In genomic region chrX:15254852-15255251, GRCh38 we compare ENCODE assay signal across 24 cellular contexts. TPM values are rescaled to one million over a fixed set of nuclear protein-coding genes. Genes with fewer than 3 reads are reported as not detected.
DNase-seq lines count a peak whose midpoint lies in the region; ATAC-seq, FAIRE-seq and TF ChIP-seq lines count a peak whose summit lies in the region.
"Had no signal": no experiment of that assay in that cellular context is flagged by ENCODE, and none has a peak within 500 bp of the region (broad histone marks: within the 10 kb centered on the region; RNA-seq: fewer than 3 reads in every experiment).

No MANE protein-coding gene starts in this region.

- no peak for TF ChIP-seq CTCF in HepG2 (CRISPR knock-in tag; IDR thresholded peaks at IDR 0.05)
- no peak for TF ChIP-seq CTCF in right lobe of liver (IDR thresholded peaks at IDR 0.05)
- no peak for TF ChIP-seq CTCF in PC-3 (conservative IDR thresholded peaks at IDR 0.05; ENCODE audit: low read depth, low read length)
- TF ChIP-seq CTCF in transverse colon (IDR thresholded peaks at IDR 0.05), result no peak

- no peaks in the 10 kb centered on the region for H3K9me3 Mint-ChIP-seq in stimulated activated effector memory CD8-positive, alpha-beta T cell treated with anti-CD3 and anti-CD28 coated beads, Interleukin-12 subunit alpha, Interleukin-12 subunit beta, amount 100 ng/mL, for 72 hours
- H3K9me3 Mint-ChIP-seq: CD4-positive, alpha-beta T cell; CD8-positive, alpha-beta memory T cell; GM23338; HFFc6 had no signal

- CTCF ChIA-PET in HepG2 (lab: Yijun Ruan, JAX; ENCODE audit: low intra/inter-chr PET ratio, low total read pairs), result no interaction called here
- CTCF ChIA-PET in PC-3 (lab: Charles Lee), result no interaction called here

- TF ChIP-seq EP300 in HepG2 (IDR thresholded peaks at IDR 0.05; ENCODE audit: low read depth in 2 of 2, low read length in 2 of 2) (no peak), HepG2 (CRISPR knock-in tag; IDR thresholded peaks at IDR 0.05; ENCODE audit: borderline replicate concordance) (no peak), transverse colon (IDR thresholded peaks at IDR 0.05; ENCODE audit: low read depth) (no peak)

- no peak for TF ChIP-seq RAD21 in HepG2 (CRISPR knock-in tag; IDR thresholded peaks at IDR 0.05)

- FAIRE-seq in HepG2 (lab: Jason Lieb, UNC), result no peak
- FAIRE-seq: A204.1, D721Med, GM12878 had no signal

- H3K79me2 ChIP-seq in HepG2 (ENCODE audit: insufficient read depth, low read length) (no peaks in the 10 kb centered on the region), PC-3 (ENCODE audit: low read length) (no peaks in the 10 kb centered on the region)

- H3K36me3 Mint-ChIP-seq in stimulated activated effector memory CD8-positive, alpha-beta T cell treated with anti-CD3 and anti-CD28 coated beads, Interleukin-12 subunit alpha, Interleukin-12 subunit beta, amount 100 ng/mL, for 72 hours, result no peaks in the 10 kb centered on the region
- H3K36me3 Mint-ChIP-seq: CD8-positive, alpha-beta memory T cell had no signal

- in situ Hi-C loops in HepG2 (cut with HindIII; ENCODE audit: extremely low pct_ligation_motif_present, low pct_unique_long_range_greater_than_20kb) (no loop called here), transverse colon (cut with MboI; ENCODE audit: low pct_ligation_motif_present in 1 of 4, low pct_unique_long_range_greater_than_20kb in 1 of 4, low sequenced_read_pairs in 3 of 4) (no loop called here)

- intact Hi-C loops in HepG2 (cut with micrococcal nuclease; ENCODE audit: unreplicated experiment) (no loop called here), right lobe of liver (cut with DNase I) (no loop called here), PC-3 (cut with micrococcal nuclease) (no loop called here), transverse colon (cut with DNase I; ENCODE audit: low total_unique reads) (no loop called here)

- H3K27me3 ChIP-seq in HepG2 (ENCODE audit: control insufficient read depth in 1 of 2, insufficient read depth in 2 of 2, low read length in 2 of 2) (no peaks in the 10 kb centered on the region), right lobe of liver (no peaks in the 10 kb centered on the region), PC-3 (ENCODE audit: low read length) (no peaks in the 10 kb centered on the region), transverse colon (no peaks in the 10 kb centered on the region)
- H3K27me3 ChIP-seq: BE2C had no signal

- no peak overlapping the region for H3K27ac ChIP-seq in HepG2 (ENCODE audit: extremely low read length, insufficient read depth, low read length)
- no peak overlapping the region for H3K27ac ChIP-seq in right lobe of liver
- peak overlapping the region; percentile 29 for H3K27ac ChIP-seq in PC-3 (ENCODE audit: low read length)
- no peak overlapping the region for H3K27ac ChIP-seq in transverse colon
- H3K27ac ChIP-seq: 22Rv1; BLaER1 treated with 17β-estradiol and CSF1 and Interleukin-3, amounts not matched to agents 10 nM and 100 nM had no signal

- no peak overlapping the region for H3K4me2 ChIP-seq in HepG2 (ENCODE audit: low read depth, low read length)
- H3K4me2 ChIP-seq in PC-3 (ENCODE audit: low read length), result no peak overlapping the region
- H3K4me2 ChIP-seq: BLaER1 treated with 17β-estradiol and CSF1 and Interleukin-3, amounts not matched to agents 10 nM and 100 nM; GM23338 had no signal

- H3K4me3 Mint-ChIP-seq in stimulated activated effector memory CD8-positive, alpha-beta T cell treated with anti-CD3 and anti-CD28 coated beads, Interleukin-12 subunit alpha, Interleukin-12 subunit beta, amount 100 ng/mL, for 72 hours, result no peak overlapping the region
- H3K4me3 Mint-ChIP-seq: CD14-positive monocyte; CD4-positive, alpha-beta T cell; CD8-positive, alpha-beta memory T cell; GM23338; HFFc6 had no signal

- H3K9me2 ChIP-seq in PC-3 (replicated peaks; ENCODE audit: low read length), result no peaks in the 10 kb centered on the region

- H2AFZ ChIP-seq in HepG2 (ENCODE audit: low read length), result no peak overlapping the region
- no peak overlapping the region for H2AFZ ChIP-seq in PC-3 (ENCODE audit: low read length)
- H2AFZ ChIP-seq: GM23338 had no signal

- no TSS peak for BruUV-seq in HepG2 (replicated peaks; lab: Mats Ljungman, UMichigan)
- BruUV-seq in PC-3 (replicated peaks; lab: Mats Ljungman, UMichigan), result no TSS peak

- POLR2A ChIA-PET in HepG2 (lab: Yijun Ruan, JAX) (no interaction called here), PC-3 (lab: Charles Lee; ENCODE audit: unreplicated experiment) (no interaction called here)

- no peak for DNase-seq in HepG2 (ENCODE audit: low spot score)
- DNase-seq in right lobe of liver, result no peak
- peak; percentile 56 for DNase-seq in PC-3
- no peak for DNase-seq in stimulated activated effector memory CD8-positive, alpha-beta T cell treated with anti-CD3 and anti-CD28 coated beads, Interleukin-12 subunit alpha, Interleukin-12 subunit beta, amount 100 ng/mL, for 72 hours (ENCODE audit: low spot score in 2 of 2)
- DNase-seq in transverse colon, result no peak
- DNase-seq: ACHN; AML-193; BE2C; CD4-positive, alpha-beta T cell; CD8-positive, alpha-beta memory T cell; DMS 273 treated with DMSO at 0.1 percent for 48 hours; DMS79; EL; GDM1; HFFc6 had no signal

- H3K9ac ChIP-seq in HepG2 (ENCODE audit: insufficient read depth, low read depth, low read length), result no peak overlapping the region
- H3K9ac ChIP-seq in PC-3 (ENCODE audit: low read length), result no peak overlapping the region
- H3K9ac ChIP-seq: BLaER1 treated with 17β-estradiol and CSF1 and Interleukin-3, amounts not matched to agents 10 nM and 100 nM had no signal

- no peaks in the 10 kb centered on the region for H3K4me1 Mint-ChIP-seq in stimulated activated effector memory CD8-positive, alpha-beta T cell treated with anti-CD3 and anti-CD28 coated beads, Interleukin-12 subunit alpha, Interleukin-12 subunit beta, amount 100 ng/mL, for 72 hours
- H3K4me1 Mint-ChIP-seq: CD14-positive monocyte; CD8-positive, alpha-beta memory T cell; GM23338 had no signal

- TF ChIP-seq POLR2A in HepG2 (IDR thresholded peaks at IDR 0.05; ENCODE audit: insufficient read depth in 1 of 2, low read depth in 2 of 2, low read length in 2 of 2) (no peak), right lobe of liver (IDR thresholded peaks at IDR 0.05) (no peak), transverse colon (IDR thresholded peaks at IDR 0.05) (no peak)

- H3K4me3 ChIP-seq in HepG2 (replicated peaks in 1 of 3; ENCODE audit: insufficient read depth in 1 of 3, low read depth in 2 of 3, low read length in 3 of 3), result no peak overlapping the region
- H3K4me3 ChIP-seq in right lobe of liver, result no peak overlapping the region
- no peak overlapping the region for H3K4me3 ChIP-seq in PC-3 (ENCODE audit: low read length)
- no peak overlapping the region for H3K4me3 ChIP-seq in transverse colon
- H3K4me3 ChIP-seq: BLaER1 treated with 17β-estradiol and CSF1 and Interleukin-3, amounts not matched to agents 10 nM and 100 nM; GM12878; GM23338; HAP-1 had no signal

- no peaks in the 10 kb centered on the region for H3F3A ChIP-seq in PC-3 (ENCODE audit: low read length, unreplicated experiment)

- H3K4me1 ChIP-seq in HepG2 (ENCODE audit: insufficient read depth, low read length) (no peaks in the 10 kb centered on the region), right lobe of liver (no peaks in the 10 kb centered on the region), PC-3 (ENCODE audit: insufficient read depth, low read length) (peaks cover 10% of the 10 kb centered on the region), transverse colon (no peaks in the 10 kb centered on the region)
- H3K4me1 ChIP-seq: BE2C; BLaER1 treated with 17β-estradiol and CSF1 and Interleukin-3, amounts not matched to agents 10 nM and 100 nM; HAP-1 had no signal

- H3K9me3 ChIP-seq in HepG2 (ENCODE audit: low read length) (no peaks in the 10 kb centered on the region), right lobe of liver (no peaks in the 10 kb centered on the region), PC-3 (ENCODE audit: low read length) (no peaks in the 10 kb centered on the region), transverse colon (no peaks in the 10 kb centered on the region)
- H3K9me3 ChIP-seq: BE2C; BLaER1 treated with 17β-estradiol and CSF1 and Interleukin-3, amounts not matched to agents 10 nM and 100 nM; HAP-1 had no signal

- H3K27ac Mint-ChIP-seq in stimulated activated effector memory CD8-positive, alpha-beta T cell treated with anti-CD3 and anti-CD28 coated beads, Interleukin-12 subunit alpha, Interleukin-12 subunit beta, amount 100 ng/mL, for 72 hours, result no peak overlapping the region
- H3K27ac Mint-ChIP-seq: CD14-positive monocyte; CD4-positive, alpha-beta T cell; GM23338; HFFc6 had no signal

- ATAC-seq in HepG2, result no peak
- ATAC-seq in right lobe of liver, result no peak
- ATAC-seq in PC-3, result peak; percentile 65
- peak; percentile 61 for ATAC-seq in stimulated activated effector memory CD8-positive, alpha-beta T cell treated with anti-CD3 and anti-CD28 coated beads, Interleukin-12 subunit alpha, Interleukin-12 subunit beta, amount 100 ng/mL, for 72 hours
- no peak for ATAC-seq in GM18517 (IDR thresholded peaks at IDR 0.05; ENCODE audit: unreplicated experiment)
- ATAC-seq: GM12878, GM23338 had no signal

- H4K20me1 ChIP-seq in HepG2 (ENCODE audit: insufficient read depth, low read length) (no peaks in the 10 kb centered on the region), PC-3 (ENCODE audit: low read length) (no peaks in the 10 kb centered on the region)

- H3K36me3 ChIP-seq in HepG2 (replicated peaks in 1 of 2; ENCODE audit: control insufficient read depth in 1 of 2, insufficient read depth in 2 of 2, low read length in 2 of 2) (no peaks in the 10 kb centered on the region), right lobe of liver (no peaks in the 10 kb centered on the region), PC-3 (ENCODE audit: low read depth, low read length) (no peaks in the 10 kb centered on the region), transverse colon (no peaks in the 10 kb centered on the region)
- H3K36me3 ChIP-seq: BE2C; BLaER1 treated with 17β-estradiol and CSF1 and Interleukin-3, amounts not matched to agents 10 nM and 100 nM; HAP-1 had no signal

RNA-seq across cellular contexts. Expression of gene ASB9, which starts 15.0 kb away (rescaled TPM):
- total RNA-seq in HepG2 (2016; rRNA removed; fragmentation: Illumina TruSeq; extraction: Trizol), result 13.8 and 18.2 TPM in 2 replicates
- total RNA-seq in HepG2 (2016; cell fraction: cytosol; rRNA removed; fragmentation: Illumina TruSeq; extraction: Trizol; ENCODE audit: low read depth), result 2.5 and 2.9 TPM in 2 replicates
- 13.0 and 18.9 TPM in 2 replicates for total RNA-seq in HepG2 (2016; cell fraction: insoluble cytoplasmic fraction; rRNA removed; fragmentation: Illumina TruSeq; extraction: Trizol)
- 5.6 and 6.2 TPM in 2 replicates for total RNA-seq in HepG2 (2016; cell fraction: membrane; rRNA removed; fragmentation: Illumina TruSeq; extraction: Trizol)
- 5.5 and 5.7 TPM in 2 replicates for total RNA-seq in HepG2 (2016; cell fraction: nucleus; rRNA removed; fragmentation: Illumina TruSeq; extraction: Trizol)
- 3.9 and 4.2 TPM in 2 replicates for polyA plus RNA-seq in HepG2 (2011; rRNA removed)
- 2.4 and 2.8 TPM in 2 replicates for polyA plus RNA-seq in HepG2 (2011; cell fraction: cytosol; rRNA removed)
- polyA plus RNA-seq in HepG2 (2011; cell fraction: nucleus; rRNA removed), result 1.3 and 1.4 TPM in 2 replicates
- polyA plus RNA-seq in HepG2 (2012), result 3.0 and 9.4 TPM in 2 replicates
- polyA plus RNA-seq in HepG2 (2016; cell fraction: cytosol; fragmentation: Illumina TruSeq; extraction: Trizol; ENCODE audit: low read depth), result 1.4 and 2.5 TPM in 2 replicates
- polyA plus RNA-seq in HepG2 (2016; cell fraction: insoluble cytoplasmic fraction; fragmentation: Illumina TruSeq; extraction: Trizol; ENCODE audit: low read depth), result 13.5 and 14.9 TPM in 2 replicates
- 3.8 and 4.5 TPM in 2 replicates for polyA plus RNA-seq in HepG2 (2016; cell fraction: membrane; fragmentation: Illumina TruSeq; extraction: Trizol; ENCODE audit: low read depth)
- polyA plus RNA-seq in HepG2 (2016; cell fraction: nucleus; fragmentation: Illumina TruSeq; extraction: Trizol; ENCODE audit: insufficient read depth, low read depth), result 8.7 and 9.7 TPM in 2 replicates
- polyA minus RNA-seq in HepG2 (2011; rRNA and poly(A)+ RNA removed; ENCODE audit: low replicate concordance), result 8.4 and 41.0 TPM in 2 replicates
- polyA minus RNA-seq in HepG2 (2011; cell fraction: cytosol; rRNA and poly(A)+ RNA removed), result 1.1 and 2.1 TPM in 2 replicates
- polyA minus RNA-seq in HepG2 (2011; cell fraction: nucleus; rRNA and poly(A)+ RNA removed), result 1.4 and 2.0 TPM in 2 replicates
- total RNA-seq in right lobe of liver, result 1 to 10 TPM; 1.3 to 7.4 (median 3.5) TPM
- total RNA-seq in PC-3 (2014; rRNA removed), result 31.5 and 32.1 TPM in 2 replicates
- 1 to 10 TPM in 3 of 4 donors, not detected in 1; 1.8 to 3.0 (median 2.5) TPM for total RNA-seq in transverse colon

Comparison
In these comparisons a context has a peak if more than half of its experiments do, and no peak if none do; other contexts are left out.
1. ATAC-seq: peak in PC-3 (single experiment) and stimulated activated effector memory CD8-positive, alpha-beta T cell treated with anti-CD3 and anti-CD28 coated beads, Interleukin-12 subunit alpha, Interleukin-12 subunit beta, amount 100 ng/mL, for 72 hours (single experiment); none in HepG2 (single experiment), right lobe of liver (0 of 4) and GM18517 (single experiment).